Comparison of ENCODE assay signal across 8 cellular contexts in genomic region chr16:10945065-10945787, GRCh38. TPM values are rescaled to one million over a fixed set of nuclear protein-coding genes. Genes with fewer than 3 reads are reported as not detected.
A peak's percentile ranks its signal among the peaks of the same experiment; 100 is the strongest.
DNase-seq lines count a peak whose midpoint lies in the region; ATAC-seq and TF ChIP-seq lines count a peak whose summit lies in the region.

No MANE protein-coding gene starts in this region.

- peak overlapping the region in 1 of 2 donors; percentile 74 for H3K27ac ChIP-seq in left lung
- peak overlapping the region in 1 of 2 donors; percentile 81 for H3K27ac ChIP-seq in thoracic aorta

- intact Hi-C loops in activated CD4-positive, alpha-beta T cell treated with anti-CD3 and anti-CD28 coated beads for 36 hours (cut with DNase I, micrococcal nuclease) = loop anchor here in 1 of 2 experiments (2.0 to 10.0 kb wide), 4 partner anchors 642 to 1980 kb away; partner anchors contain the start of genes LITAF, RSL1D1, TXNDC11 and USP7
- intact Hi-C loops in left lung (cut with DNase I) = no loop called here

- H3K27ac Mint-ChIP-seq in activated CD4-positive, alpha-beta T cell treated with anti-CD3 and anti-CD28 coated beads for 36 hours = peak overlapping the region; percentile 80
- H3K27ac Mint-ChIP-seq in activated naive CD8-positive, alpha-beta T cell treated with anti-CD3 and anti-CD28 coated beads for 36 hours = peak overlapping the region; percentile 77

- H3K4me1 ChIP-seq in left lung (peaks cover 24 to 83% of the 10 kb centered on the region in 2 donors), thoracic aorta (ENCODE audit: control insufficient read depth in 1 of 2, low read depth in 2 of 2) (peaks cover 34 to 58% of the 10 kb centered on the region in 2 donors)

- ATAC-seq in activated CD4-positive, alpha-beta T cell treated with anti-CD3 and anti-CD28 coated beads for 36 hours = no peak
- ATAC-seq in left lung (no peak), thoracic aorta (ENCODE audit: insufficient number of reproducible peaks, low FRiP score, low read depth) (no peak)

- peak overlapping the region; percentile 89 for H3K4me3 Mint-ChIP-seq in activated CD4-positive, alpha-beta T cell treated with anti-CD3 and anti-CD28 coated beads for 36 hours
- H3K4me3 Mint-ChIP-seq in activated naive CD8-positive, alpha-beta T cell treated with anti-CD3 and anti-CD28 coated beads for 36 hours = peak overlapping the region; percentile 91

- H3K9me3 ChIP-seq in left lung (no peaks in the 10 kb centered on the region), thoracic aorta (no peaks in the 10 kb centered on the region)

- H3K27me3 ChIP-seq in left lung = no peaks in the 10 kb centered on the region
- H3K27me3 ChIP-seq in thoracic aorta (replicated peaks; ENCODE audit: insufficient read depth) = no peaks in the 10 kb centered on the region

- POLR2A ChIA-PET in activated CD4-positive, alpha-beta T cell treated with anti-CD3 and anti-CD28 coated beads for 36 hours (lab: Charles Lee) = interaction anchor here (0.5 kb wide), 1 partner anchor 311 kb away, joined by 3 read pairs; the partner anchor contains the start of gene SOCS1

- TF ChIP-seq CTCF in left lung (IDR thresholded peaks at IDR 0.05) (no peak), thoracic aorta (IDR thresholded peaks at IDR 0.05) (no peak)

- H3K4me3 ChIP-seq in left lung (peak overlapping the region; percentile 76 to 86), thoracic aorta (peak overlapping the region; percentile 98)

- H3K36me3 ChIP-seq in left lung (no peaks in the 10 kb centered on the region), thoracic aorta (no peaks in the 10 kb centered on the region)

- peaks cover 70% of the 10 kb centered on the region for H3K4me1 Mint-ChIP-seq in activated CD4-positive, alpha-beta T cell treated with anti-CD3 and anti-CD28 coated beads for 36 hours
- peaks cover 46% of the 10 kb centered on the region for H3K4me1 Mint-ChIP-seq in activated naive CD8-positive, alpha-beta T cell treated with anti-CD3 and anti-CD28 coated beads for 36 hours

- CTCF ChIA-PET in activated CD4-positive, alpha-beta T cell treated with anti-CD3 and anti-CD28 coated beads for 36 hours (lab: Charles Lee) = interaction anchor here (0.8 to 2.4 kb wide), 4 partner anchors 9 to 19 kb away, joined by 3 to 13 read pairs (median 7); no protein-coding TSS in a partner anchor

- H3K36me3 Mint-ChIP-seq in activated CD4-positive, alpha-beta T cell treated with anti-CD3 and anti-CD28 coated beads for 36 hours (ENCODE audit: low read depth) = peaks cover 11% of the 10 kb centered on the region
- H3K36me3 Mint-ChIP-seq in activated naive CD8-positive, alpha-beta T cell treated with anti-CD3 and anti-CD28 coated beads for 36 hours = peaks cover 6% of the 10 kb centered on the region

- no peak for DNase-seq in activated CD4-positive, alpha-beta T cell treated with anti-CD3 and anti-CD28 coated beads for 36 hours
- no peak for DNase-seq in activated CD4-positive, alpha-beta T cell treated with anti-CD3 and anti-CD28 coated beads, Interleukin-2, amount 50 U/mL, for 4 hours
- DNase-seq in activated naive CD8-positive, alpha-beta T cell treated with anti-CD3 and anti-CD28 coated beads for 36 hours = no peak
- DNase-seq in left lung (peak in 1 of 2 donors; percentile 19), thoracic aorta (ENCODE audit: low spot score) (no peak), NCI-H2029 treated with DMSO at 0.1 percent for 48 hours (lab: John Stamatoyannopoulos, UW) (no peak)
- no peak for DNase-seq in stimulated activated CD8-positive, alpha-beta memory T cell treated with anti-CD3 and anti-CD28 coated beads, Interleukin-4, amount 100 ng/mL, for 48 hours
- no peak for DNase-seq in effector CD4-positive, alpha-beta T cell

- H3K27me3 Mint-ChIP-seq in activated CD4-positive, alpha-beta T cell treated with anti-CD3 and anti-CD28 coated beads for 36 hours = no peaks in the 10 kb centered on the region
- H3K27me3 Mint-ChIP-seq in activated naive CD8-positive, alpha-beta T cell treated with anti-CD3 and anti-CD28 coated beads for 36 hours = no peaks in the 10 kb centered on the region

- no peaks in the 10 kb centered on the region for H3K9me3 Mint-ChIP-seq in activated CD4-positive, alpha-beta T cell treated with anti-CD3 and anti-CD28 coated beads for 36 hours (ENCODE audit: low read depth)
- H3K9me3 Mint-ChIP-seq in activated naive CD8-positive, alpha-beta T cell treated with anti-CD3 and anti-CD28 coated beads for 36 hours = no peaks in the 10 kb centered on the region

RNA-seq across cellular contexts. Expression of gene CLEC16A, which starts 0.9 kb away (rescaled TPM):
- 10 to 100 TPM; 23.5 to 25.4 TPM for total RNA-seq in activated CD4-positive, alpha-beta T cell treated with anti-CD3 and anti-CD28 coated beads for 36 hours
- 10 to 100 TPM; 20.4 to 21.3 TPM for total RNA-seq in activated naive CD8-positive, alpha-beta T cell treated with anti-CD3 and anti-CD28 coated beads for 36 hours
- 10 to 100 TPM; 35.6 to 38.6 TPM for total RNA-seq in left lung
- total RNA-seq in thoracic aorta = 10 to 100 TPM; 46.6 to 47.6 TPM

RNA-seq across cellular contexts. Expression of gene DEXI, which starts 3.0 kb away (rescaled TPM):
- 10 to 100 TPM; 33.8 to 34.9 TPM for total RNA-seq in activated CD4-positive, alpha-beta T cell treated with anti-CD3 and anti-CD28 coated beads for 36 hours
- 10 to 100 TPM; 25.5 to 26.2 TPM for total RNA-seq in activated naive CD8-positive, alpha-beta T cell treated with anti-CD3 and anti-CD28 coated beads for 36 hours
- total RNA-seq in left lung = 10 to 100 TPM; 30.2 to 35.8 TPM
- 100 to 1,000 TPM; 120 to 157 TPM for total RNA-seq in thoracic aorta
